In the genomic region with DNA sequence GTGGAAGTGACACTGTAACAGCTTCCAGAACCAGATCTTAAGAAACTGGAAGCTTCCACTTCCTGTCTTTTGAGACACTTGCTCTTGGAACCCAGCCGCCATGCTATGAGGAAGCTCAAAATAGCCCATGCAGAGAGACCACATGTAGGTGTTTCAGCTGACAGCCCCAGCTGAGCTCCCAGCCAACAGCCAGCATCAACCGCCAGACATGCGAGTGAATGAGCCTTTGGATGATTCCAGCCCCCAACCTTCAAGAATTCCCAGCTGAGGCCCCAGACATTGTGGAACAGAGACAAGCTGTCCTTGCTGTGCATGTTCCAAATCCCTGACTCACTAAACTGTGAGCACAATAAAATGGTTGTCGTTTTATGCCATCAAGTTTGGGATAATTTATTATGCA, we compare ENCODE assay signal across 26 cellular contexts.
"Had no signal": no experiment of that assay in that cellular context is flagged by ENCODE, and none has a peak within 500 bp of the region (broad histone marks: within the 10 kb centered on the region; RNA-seq: fewer than 3 reads in every experiment).

No MANE protein-coding gene starts in this region.

- H3K4me1 ChIP-seq: parathyroid adenoma, testis, transverse colon had no signal

- H3K4me1 Mint-ChIP-seq: immature natural killer cell had no signal

- H3K27me3 ChIP-seq: left lung, right atrium auricular region, right lobe of liver, stomach, testis, thyroid gland, transverse colon, upper lobe of left lung had no signal

- H3K4me3 Mint-ChIP-seq: immature natural killer cell; mesothelial cell of epicardium; naive thymus-derived CD8-positive, alpha-beta T cell; nephron; neural crest cell; stimulated activated naive B cell treated with anti-CD40 and anti-IgM and Interleukin-4, amounts not matched to agents 10 μg/mL and 1 μg/mL and 100 μg/mL, for 72 hours had no signal

- H3K36me3 ChIP-seq: left lung, lower lobe of right lung, right atrium auricular region, right lobe of liver, stomach, thyroid gland, upper lobe of left lung had no signal

- H3K27ac ChIP-seq: left lung, lower lobe of right lung, parathyroid adenoma, right atrium auricular region, right lobe of liver, skin epidermis, stomach, testis, thyroid gland, transverse colon, upper lobe of left lung had no signal

- H3K9ac ChIP-seq: parathyroid adenoma had no signal

- H3K9me3 ChIP-seq: lower lobe of right lung, right atrium auricular region, right lobe of liver, stomach, testis, thyroid gland, transverse colon, upper lobe of left lung had no signal

- H3K9me3 Mint-ChIP-seq: immature natural killer cell, mesothelial cell of epicardium, nephron, neural crest cell had no signal

- H3K4me3 ChIP-seq: left lung, lower lobe of right lung, right atrium auricular region, right lobe of liver, skin epidermis, stomach, testis, thyroid gland, transverse colon, upper lobe of left lung had no signal

- H3K27ac Mint-ChIP-seq: mesothelial cell of epicardium; stimulated activated naive B cell treated with anti-CD40 and anti-IgM and Interleukin-4, amounts not matched to agents 10 μg/mL and 1 μg/mL and 100 μg/mL, for 72 hours had no signal

- DNase-seq: hypothalamus; immature natural killer cell; kidney; left colon; left lung; lower lobe of right lung; mesendoderm; naive thymus-derived CD8-positive, alpha-beta T cell; right lobe of liver; stimulated activated CD4-positive, alpha-beta T cell treated with anti-CD3 and anti-CD28 coated beads, Interleukin-12 subunit alpha, Interleukin-12 subunit beta, amount 100 ng/mL, for 4 hours; stimulated activated CD4-positive, alpha-beta T cell treated with anti-CD3 and anti-CD28 coated beads, Interleukin-15, amount 100 ng/mL, for 24 hours; stimulated activated CD4-positive, alpha-beta T cell treated with anti-CD3 and anti-CD28 coated beads, Interleukin-2, amount 100 ng/mL, for 24 hours; stimulated activated CD4-positive, alpha-beta T cell treated with anti-CD3 and anti-CD28 coated beads, Interleukin-4, amount 100 ng/mL, for 1 hour; stimulated activated naive B cell treated with anti-CD40 and anti-IgM and Interleukin-4, amounts not matched to agents 10 μg/mL and 1 μg/mL and 100 μg/mL, for 72 hours; stimulated activated naive CD8-positive, alpha-beta T cell treated with anti-CD3 and anti-CD28 coated beads, Interleukin-15, Interleukin-2, amounts not matched to agents 100 U/mL and 50 U/mL, for 24 hours; stomach; testis; thyroid gland; transverse colon; upper lobe of left lung had no signal

- H3K27me3 Mint-ChIP-seq: naive thymus-derived CD8-positive, alpha-beta T cell; stimulated activated naive B cell treated with anti-CD40 and anti-IgM and Interleukin-4, amounts not matched to agents 10 μg/mL and 1 μg/mL and 100 μg/mL, for 72 hours had no signal

- H2AFZ ChIP-seq: parathyroid adenoma had no signal
